ENCODE assay signal across 22 cellular contexts in the genomic region with DNA sequence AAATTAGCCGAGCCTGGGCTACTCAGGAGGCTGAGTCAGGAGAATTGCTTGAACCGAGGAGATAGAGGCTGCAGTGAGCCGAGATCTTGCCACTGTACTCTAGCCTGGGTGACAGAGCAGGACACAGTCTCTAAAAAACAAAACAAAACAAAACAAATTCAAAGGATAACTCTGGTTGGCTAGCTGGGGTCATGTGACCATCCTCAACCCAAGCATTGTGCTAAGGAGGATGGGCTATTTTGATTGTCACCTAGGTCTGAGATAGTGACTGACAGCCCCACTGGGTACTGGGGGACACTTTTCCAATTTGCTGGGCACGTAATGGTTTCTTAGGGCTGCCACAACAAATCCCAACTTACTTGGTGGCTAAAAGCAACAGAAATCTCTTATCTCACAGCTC. TPM values are rescaled to one million over a fixed set of nuclear protein-coding genes. Genes with fewer than 3 reads are reported as not detected.
DNase-seq lines count a peak whose midpoint lies in the region; ATAC-seq, FAIRE-seq and TF ChIP-seq lines count a peak whose summit lies in the region.
"Had no signal": no experiment of that assay in that cellular context is flagged by ENCODE, and none has a peak within 500 bp of the region (broad histone marks: within the 10 kb centered on the region; RNA-seq: fewer than 3 reads in every experiment).

No MANE protein-coding gene starts in this region.

- H3K27ac Mint-ChIP-seq in activated T-cell treated with anti-CD3 and anti-CD28 coated beads, Interleukin-2, amount 50 U/mL, for 24 hours = peak overlapping the region; percentile 54
- no peak overlapping the region for H3K27ac Mint-ChIP-seq in endothelial cell (ENCODE audit: unreplicated experiment)
- H3K27ac Mint-ChIP-seq in type B pancreatic cell = peak overlapping the region; percentile 48
- H3K27ac Mint-ChIP-seq: activated CD4-positive, alpha-beta memory T cell treated with anti-CD3 and anti-CD28 coated beads for 36 hours; activated T-helper 1 cell treated with anti-CD3 and anti-CD28 coated beads, Interleukin-12 subunit alpha, Interleukin-12 subunit beta, Interleukin-2, Interleukin-4 antibody, amounts not matched to agents 30 ng/mL and 10 ng/mL and 1 ng/mL, durations not matched to agents 14 hours and 24 hours and 36 hours; CD8-positive, alpha-beta T cell had no signal

- peaks cover 5% of the 10 kb centered on the region for H3K36me3 ChIP-seq in neutrophil

- H3K4me1 Mint-ChIP-seq in activated T-cell treated with anti-CD3 and anti-CD28 coated beads, Interleukin-2, amount 50 U/mL, for 24 hours (ENCODE audit: low read depth) = peaks cover 38% of the 10 kb centered on the region
- H3K4me1 Mint-ChIP-seq in endothelial cell (ENCODE audit: unreplicated experiment) (peaks cover 12% of the 10 kb centered on the region), type B pancreatic cell (ENCODE audit: unreplicated experiment) (peaks cover 16% of the 10 kb centered on the region)

- H3K27me3 ChIP-seq in neutrophil = no peaks in the 10 kb centered on the region

- ATAC-seq in HG02678 (IDR thresholded peaks at IDR 0.05; ENCODE audit: unreplicated experiment) = no peak
- ATAC-seq: CD8-positive, alpha-beta T cell had no signal

- no peaks in the 10 kb centered on the region for H3K27me3 Mint-ChIP-seq in activated T-cell treated with anti-CD3 and anti-CD28 coated beads, Interleukin-2, amount 50 U/mL, for 24 hours
- H3K27me3 Mint-ChIP-seq in endothelial cell (ENCODE audit: unreplicated experiment) = peaks cover 6% of the 10 kb centered on the region
- H3K27me3 Mint-ChIP-seq in type B pancreatic cell = no peaks in the 10 kb centered on the region
- H3K27me3 Mint-ChIP-seq: activated CD4-positive, alpha-beta memory T cell treated with anti-CD3 and anti-CD28 coated beads for 36 hours had no signal

- TF ChIP-seq CTCF in endothelial cell (IDR thresholded peaks at IDR 0.05; ENCODE audit: unreplicated experiment) (no peak), neutrophil (IDR thresholded peaks at IDR 0.05) (no peak), type B pancreatic cell (conservative IDR thresholded peaks at IDR 0.05) (no peak)

- peak overlapping the region; percentile 100 for H3K27ac ChIP-seq in neutrophil
- H3K27ac ChIP-seq: SK-N-MC had no signal

- FAIRE-seq in H54 (lab: Jason Lieb, UNC) = no peak
- FAIRE-seq: TTC549 had no signal

- peaks cover 92 to 95% of the 10 kb centered on the region in 2 experiments for H3K4me1 ChIP-seq in neutrophil (ENCODE audit: control insufficient read depth in 1 of 2, insufficient read depth in 1 of 2, low read depth in 1 of 2, low read length in 1 of 2)

- no peak for DNase-seq in activated T-cell treated with anti-CD3 and anti-CD28 coated beads, Interleukin-2, amount 50 U/mL, for 24 hours
- no peak for DNase-seq in activated T-cell treated with anti-CD3 and anti-CD28 coated beads, Interleukin-2, amount 50 U/mL, for 1 hour
- DNase-seq in endothelial cell (ENCODE audit: low spot score) (no peak), type B pancreatic cell (ENCODE audit: extremely low spot score, unreplicated experiment) (no peak), H54 (ENCODE audit: insufficient read length, low spot score) (no peak), AG08395 (ENCODE audit: low spot score) (no peak)
- DNase-seq: 8988T; activated CD4-positive, alpha-beta memory T cell treated with anti-CD3 and anti-CD28 coated beads for 36 hours; CD8-positive, alpha-beta T cell; EL; glutamatergic neuron; H9; islet precursor cell; midbrain; NCI-H1694 treated with DMSO at 0.1 percent for 48 hours; NCI-H446 treated with DMSO at 0.1 percent for 48 hours; stimulated activated CD4-positive, alpha-beta T cell treated with anti-CD3 and anti-CD28 coated beads, Interleukin-12 subunit alpha, Interleukin-12 subunit beta, amount 100 ng/mL, for 4 hours had no signal

- H3K4me3 ChIP-seq in neutrophil (ENCODE audit: low read depth in 1 of 2, low read length in 1 of 2) = peak overlapping the region; percentile 36 to 56
- H3K4me3 ChIP-seq: SK-N-MC had no signal

- TF ChIP-seq POLR2A in H54 (IDR thresholded peaks at IDR 0.05; ENCODE audit: low read depth, low read length) = no peak

- peaks cover 74% of the 10 kb centered on the region for H3K36me3 Mint-ChIP-seq in activated T-cell treated with anti-CD3 and anti-CD28 coated beads, Interleukin-2, amount 50 U/mL, for 24 hours (ENCODE audit: low read depth)
- H3K36me3 Mint-ChIP-seq in endothelial cell (ENCODE audit: low read depth, unreplicated experiment) (peaks cover 42% of the 10 kb centered on the region), type B pancreatic cell (peaks cover 19% of the 10 kb centered on the region)

- no peaks in the 10 kb centered on the region for H3K9me3 ChIP-seq in neutrophil

- H3K4me3 Mint-ChIP-seq in activated T-cell treated with anti-CD3 and anti-CD28 coated beads, Interleukin-2, amount 50 U/mL, for 24 hours = no peak overlapping the region
- H3K4me3 Mint-ChIP-seq in endothelial cell (ENCODE audit: unreplicated experiment) (peak overlapping the region; percentile 73), type B pancreatic cell (no peak overlapping the region)
- H3K4me3 Mint-ChIP-seq: activated CD4-positive, alpha-beta memory T cell treated with anti-CD3 and anti-CD28 coated beads for 36 hours; activated T-helper 1 cell treated with anti-CD3 and anti-CD28 coated beads, Interleukin-12 subunit alpha, Interleukin-12 subunit beta, Interleukin-2, Interleukin-4 antibody, amounts not matched to agents 30 ng/mL and 10 ng/mL and 1 ng/mL, durations not matched to agents 14 hours and 24 hours and 36 hours; CD8-positive, alpha-beta T cell; H9 had no signal

- no peaks in the 10 kb centered on the region for H3K9me3 Mint-ChIP-seq in activated T-cell treated with anti-CD3 and anti-CD28 coated beads, Interleukin-2, amount 50 U/mL, for 24 hours
- H3K9me3 Mint-ChIP-seq in endothelial cell (ENCODE audit: unreplicated experiment) (no peaks in the 10 kb centered on the region), type B pancreatic cell (peaks cover 6% of the 10 kb centered on the region)
- H3K9me3 Mint-ChIP-seq: activated CD4-positive, alpha-beta memory T cell treated with anti-CD3 and anti-CD28 coated beads for 36 hours; activated T-helper 1 cell treated with anti-CD3 and anti-CD28 coated beads, Interleukin-12 subunit alpha, Interleukin-12 subunit beta, Interleukin-2, Interleukin-4 antibody, amounts not matched to agents 30 ng/mL and 10 ng/mL and 1 ng/mL, durations not matched to agents 14 hours and 24 hours and 36 hours; CD8-positive, alpha-beta T cell had no signal

RNA-seq across cellular contexts. Expression of a gene that starts 11.9 kb away (rescaled TPM):
- 65.1 TPM for total RNA-seq in endothelial cell (ENCODE audit: unreplicated experiment)
- 24.2 and 37.5 TPM in 2 replicates for total RNA-seq in type B pancreatic cell (ENCODE audit: low replicate concordance)
